40 cellular contexts compared by ENCODE assay signal in the genomic region with DNA sequence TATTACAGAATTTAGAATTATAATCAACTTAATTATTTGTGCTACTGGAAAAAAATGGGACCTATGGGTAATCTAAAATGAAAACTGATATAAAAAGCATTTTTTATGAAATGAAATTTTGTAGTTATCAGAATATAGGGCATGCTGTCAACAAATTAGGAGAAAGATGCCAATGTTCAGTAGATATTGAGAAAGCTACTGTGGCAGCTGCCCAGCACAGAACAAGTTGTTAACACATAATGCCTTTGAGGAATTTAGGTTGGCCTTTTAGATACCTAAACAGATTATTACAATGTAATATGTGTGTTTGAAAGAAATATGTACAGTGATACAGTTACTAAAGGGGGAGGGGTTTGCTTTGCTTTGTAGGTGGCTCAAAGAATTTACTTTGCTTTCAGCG. TPM values are rescaled to one million over a fixed set of nuclear protein-coding genes. Genes with fewer than 3 reads are reported as not detected.
"Had no signal": no experiment of that assay in that cellular context is flagged by ENCODE, and none has a peak within 500 bp of the region (broad histone marks: within the 10 kb centered on the region; RNA-seq: fewer than 3 reads in every experiment).

No MANE protein-coding gene starts in this region.

- DNase-seq: activated effector memory CD4-positive, alpha-beta T cell treated with anti-CD3 and anti-CD28 coated beads, Interleukin-2, amount 50 U/mL, for 16 hours; activated effector memory CD4-positive, alpha-beta T cell treated with Interleukin-2 at 50 U/mL for 16 hours; activated gamma-delta T cell; activated gamma-delta T cell treated with Interleukin-2 at 50 U/mL for 16 hours; activated naive CD4-positive, alpha-beta T cell; activated naive CD4-positive, alpha-beta T cell treated with anti-CD3 and anti-CD28 coated beads for 36 hours; activated naive CD4-positive, alpha-beta T cell treated with anti-CD3 and anti-CD28 coated beads, Interleukin-2, amount 10 ng/mL, durations not matched to agents 7 days and 5 days; activated naive CD4-positive, alpha-beta T cell treated with anti-CD3 and anti-CD28 coated beads, Interleukin-2, amount 50 U/mL, for 16 hours; activated naive CD4-positive, alpha-beta T cell treated with Interleukin-2 at 50 U/mL for 16 hours; activated naive CD8-positive, alpha-beta T cell treated with anti-CD3 and anti-CD28 coated beads for 36 hours; activated naive CD8-positive, alpha-beta T cell treated with anti-CD3 and anti-CD28 coated beads, Interleukin-2, amount 10 ng/mL, durations not matched to agents 7 days and 5 days; activated naive CD8-positive, alpha-beta T cell treated with anti-CD3 and anti-CD28 coated beads, Interleukin-2, amount 50 U/mL, for 24 hours; activated T-cell treated with anti-CD3 and anti-CD28 coated beads, Interleukin-2, amount 50 U/mL, for 1 hour; activated T-cell treated with anti-CD3 and anti-CD28 coated beads, Interleukin-2, amount 50 U/mL, for 24 hours; activated T-cell treated with anti-CD3 and anti-CD28 coated beads, Interleukin-2, amount 50 U/mL, for 4 hours; activated T-cell treated with anti-CD3 and anti-CD28 coated beads, Interleukin-2, amount 50 U/mL, for 48 hours; activated T-cell treated with anti-CD3 and anti-CD28 coated beads, Interleukin-2, amount 50 U/mL, for 72 hours; adrenal gland; amniotic stem cell; amygdala; anterior cingulate cortex; aorta; body of pancreas; brain microvascular endothelial cell; caudate nucleus; central memory CD4-positive, alpha-beta T cell; cerebellar nuclear complex had no signal

- H3K4me3 Mint-ChIP-seq: activated naive CD4-positive, alpha-beta T cell treated with anti-CD3 and anti-CD28 coated beads for 36 hours; activated naive CD4-positive, alpha-beta T cell treated with anti-CD3 and anti-CD28 coated beads, Interleukin-2, amount 10 ng/mL, durations not matched to agents 7 days and 5 days; activated naive CD4-positive, alpha-beta T cell treated with anti-CD3 and anti-CD28 coated beads, Interleukin-2, amount 50 U/mL, for 24 hours; activated naive CD8-positive, alpha-beta T cell; activated naive CD8-positive, alpha-beta T cell treated with anti-CD3 and anti-CD28 coated beads for 36 hours; activated naive CD8-positive, alpha-beta T cell treated with anti-CD3 and anti-CD28 coated beads, Interleukin-2, amount 10 ng/mL, durations not matched to agents 7 days and 5 days; activated naive CD8-positive, alpha-beta T cell treated with anti-CD3 and anti-CD28 coated beads, Interleukin-2, amount 50 U/mL, for 24 hours; activated T-cell treated with anti-CD3 and anti-CD28 coated beads, Interleukin-2, amount 50 U/mL, for 24 hours; activated T-cell treated with anti-CD3 and anti-CD28 coated beads, Interleukin-2, amount 50 U/mL, for 4 hours; activated T-cell treated with anti-CD3 and anti-CD28 coated beads, Interleukin-2, amount 50 U/mL, for 72 hours; activated T-helper 1 cell treated with anti-CD3 and anti-CD28 coated beads, Interleukin-12 subunit alpha, Interleukin-12 subunit beta, Interleukin-2, Interleukin-4 antibody, amounts not matched to agents 30 ng/mL and 10 ng/mL and 1 ng/mL, durations not matched to agents 14 hours and 24 hours and 36 hours; activated T-helper 17 cell treated with anti-CD3 and anti-CD28 coated beads, Interleukin-2, amount 50 U/mL, for 72 hours; brain; central memory CD8-positive, alpha-beta T cell had no signal

- ATAC-seq: activated naive CD4-positive, alpha-beta T cell treated with anti-CD3 and anti-CD28 coated beads, Interleukin-2, amount 50 U/mL, for 72 hours; activated naive CD8-positive, alpha-beta T cell treated with anti-CD3 and anti-CD28 coated beads, Interleukin-2, amount 50 U/mL, for 24 hours; activated T-cell treated with anti-CD3 and anti-CD28 coated beads, Interleukin-2, amount 50 U/mL, for 4 hours; activated T-cell treated with anti-CD3 and anti-CD28 coated beads, Interleukin-2, amount 50 U/mL, for 72 hours; activated T-helper 17 cell treated with anti-CD3 and anti-CD28 coated beads, Interleukin-2, amount 50 U/mL, for 72 hours; body of pancreas had no signal

- H3K36me3 Mint-ChIP-seq: activated naive CD4-positive, alpha-beta T cell treated with anti-CD3 and anti-CD28 coated beads, Interleukin-2, amount 10 ng/mL, durations not matched to agents 7 days and 5 days; activated naive CD4-positive, alpha-beta T cell treated with anti-CD3 and anti-CD28 coated beads, Interleukin-2, amount 50 U/mL, for 24 hours; activated naive CD4-positive, alpha-beta T cell treated with anti-CD3 and anti-CD28 coated beads, Interleukin-2, amount 50 U/mL, for 72 hours; activated naive CD8-positive, alpha-beta T cell treated with anti-CD3 and anti-CD28 coated beads for 36 hours; activated naive CD8-positive, alpha-beta T cell treated with anti-CD3 and anti-CD28 coated beads, Interleukin-2, amount 10 ng/mL, durations not matched to agents 7 days and 5 days; brain had no signal

- H3K9me3 ChIP-seq: adrenal gland, ascending aorta, body of pancreas, breast epithelium had no signal

- H3K27me3 ChIP-seq: adrenal gland, ascending aorta, body of pancreas, brain microvascular endothelial cell, breast epithelium, cardiac muscle cell had no signal

- H3K27ac Mint-ChIP-seq: activated naive CD4-positive, alpha-beta T cell treated with anti-CD3 and anti-CD28 coated beads for 36 hours; activated naive CD4-positive, alpha-beta T cell treated with anti-CD3 and anti-CD28 coated beads, Interleukin-2, amount 10 ng/mL, durations not matched to agents 7 days and 5 days; activated naive CD4-positive, alpha-beta T cell treated with anti-CD3 and anti-CD28 coated beads, Interleukin-2, amount 50 U/mL, for 24 hours; activated naive CD4-positive, alpha-beta T cell treated with anti-CD3 and anti-CD28 coated beads, Interleukin-2, amount 50 U/mL, for 72 hours; activated naive CD8-positive, alpha-beta T cell; activated naive CD8-positive, alpha-beta T cell treated with anti-CD3 and anti-CD28 coated beads for 36 hours; activated naive CD8-positive, alpha-beta T cell treated with anti-CD3 and anti-CD28 coated beads, Interleukin-2, amount 10 ng/mL, durations not matched to agents 7 days and 5 days; activated naive CD8-positive, alpha-beta T cell treated with anti-CD3 and anti-CD28 coated beads, Interleukin-2, amount 50 U/mL, for 24 hours; activated T-cell treated with anti-CD3 and anti-CD28 coated beads, Interleukin-2, amount 50 U/mL, for 24 hours; activated T-helper 1 cell treated with anti-CD3 and anti-CD28 coated beads, Interleukin-12 subunit alpha, Interleukin-12 subunit beta, Interleukin-2, Interleukin-4 antibody, amounts not matched to agents 30 ng/mL and 10 ng/mL and 1 ng/mL, durations not matched to agents 14 hours and 24 hours and 36 hours; activated T-helper 17 cell treated with anti-CD3 and anti-CD28 coated beads, Interleukin-2, amount 50 U/mL, for 72 hours; activated T-helper 2 cell treated with anti-CD3 and anti-CD28 coated beads, Interferon-gamma antibody, Interleukin-2, Interleukin-4, amounts not matched to agents 10 μg/mL and 5 μg/mL and 100 μg/mL, durations not matched to agents 14 hours and 24 hours and 36 hours; brain had no signal

- FAIRE-seq: astrocyte, bronchial epithelial cell had no signal

- H3K9me3 Mint-ChIP-seq: activated naive CD4-positive, alpha-beta T cell treated with anti-CD3 and anti-CD28 coated beads for 36 hours; activated naive CD4-positive, alpha-beta T cell treated with anti-CD3 and anti-CD28 coated beads, Interleukin-2, amount 10 ng/mL, durations not matched to agents 7 days and 5 days; activated naive CD4-positive, alpha-beta T cell treated with anti-CD3 and anti-CD28 coated beads, Interleukin-2, amount 50 U/mL, for 24 hours; activated naive CD4-positive, alpha-beta T cell treated with anti-CD3 and anti-CD28 coated beads, Interleukin-2, amount 50 U/mL, for 72 hours; activated naive CD8-positive, alpha-beta T cell treated with anti-CD3 and anti-CD28 coated beads for 36 hours; activated naive CD8-positive, alpha-beta T cell treated with anti-CD3 and anti-CD28 coated beads, Interleukin-2, amount 10 ng/mL, durations not matched to agents 7 days and 5 days; activated naive CD8-positive, alpha-beta T cell treated with anti-CD3 and anti-CD28 coated beads, Interleukin-2, amount 50 U/mL, for 24 hours; activated T-cell treated with anti-CD3 and anti-CD28 coated beads, Interleukin-2, amount 50 U/mL, for 24 hours; activated T-cell treated with anti-CD3 and anti-CD28 coated beads, Interleukin-2, amount 50 U/mL, for 4 hours; activated T-cell treated with anti-CD3 and anti-CD28 coated beads, Interleukin-2, amount 50 U/mL, for 72 hours; activated T-helper 1 cell treated with anti-CD3 and anti-CD28 coated beads, Interleukin-12 subunit alpha, Interleukin-12 subunit beta, Interleukin-2, Interleukin-4 antibody, amounts not matched to agents 30 ng/mL and 10 ng/mL and 1 ng/mL, durations not matched to agents 14 hours and 24 hours and 36 hours; activated T-helper 17 cell treated with anti-CD3 and anti-CD28 coated beads, Interleukin-2, amount 50 U/mL, for 72 hours; activated T-helper 2 cell treated with anti-CD3 and anti-CD28 coated beads, Interferon-gamma antibody, Interleukin-2, Interleukin-4, amounts not matched to agents 10 μg/mL and 5 μg/mL and 100 μg/mL, durations not matched to agents 14 hours and 24 hours and 36 hours; brain; central memory CD8-positive, alpha-beta T cell had no signal

- H3K36me3 ChIP-seq: adrenal gland, ascending aorta, brain microvascular endothelial cell, breast epithelium, cardiac muscle cell had no signal

- H3K27me3 Mint-ChIP-seq: activated naive CD4-positive, alpha-beta T cell treated with anti-CD3 and anti-CD28 coated beads, Interleukin-2, amount 50 U/mL, for 24 hours; activated naive CD8-positive, alpha-beta T cell; activated naive CD8-positive, alpha-beta T cell treated with anti-CD3 and anti-CD28 coated beads, Interleukin-2, amount 50 U/mL, for 24 hours; activated T-cell treated with anti-CD3 and anti-CD28 coated beads, Interleukin-2, amount 50 U/mL, for 24 hours; activated T-helper 17 cell treated with anti-CD3 and anti-CD28 coated beads, Interleukin-2, amount 50 U/mL, for 72 hours; central memory CD8-positive, alpha-beta T cell had no signal

- H3K4me1 ChIP-seq: adrenal gland, ascending aorta, breast epithelium had no signal

- H3K4me1 Mint-ChIP-seq: activated naive CD4-positive, alpha-beta T cell treated with anti-CD3 and anti-CD28 coated beads, Interleukin-2, amount 10 ng/mL, durations not matched to agents 7 days and 5 days; activated naive CD4-positive, alpha-beta T cell treated with anti-CD3 and anti-CD28 coated beads, Interleukin-2, amount 50 U/mL, for 24 hours; activated naive CD8-positive, alpha-beta T cell treated with anti-CD3 and anti-CD28 coated beads for 36 hours; activated naive CD8-positive, alpha-beta T cell treated with anti-CD3 and anti-CD28 coated beads, Interleukin-2, amount 10 ng/mL, durations not matched to agents 7 days and 5 days; central memory CD8-positive, alpha-beta T cell had no signal

- H3K27ac ChIP-seq: adrenal gland, ascending aorta, body of pancreas, brain microvascular endothelial cell, breast epithelium, cardiac muscle cell had no signal

- H3K4me3 ChIP-seq: adrenal gland, ascending aorta, body of pancreas, breast epithelium, cardiac muscle cell had no signal

RNA-seq across cellular contexts. Expression of a gene that starts 54.1 kb away (rescaled TPM):
- total RNA-seq: activated naive CD4-positive, alpha-beta T cell treated with anti-CD3 and anti-CD28 coated beads for 36 hours; activated naive CD4-positive, alpha-beta T cell treated with anti-CD3 and anti-CD28 coated beads, Interleukin-2, amount 50 U/mL, for 72 hours; activated naive CD8-positive, alpha-beta T cell treated with anti-CD3 and anti-CD28 coated beads for 36 hours; activated naive CD8-positive, alpha-beta T cell treated with anti-CD3 and anti-CD28 coated beads, Interleukin-2, amount 10 ng/mL, durations not matched to agents 7 days and 5 days; activated T-cell treated with anti-CD3 and anti-CD28 coated beads, Interleukin-2, amount 50 U/mL, for 72 hours; activated T-helper 1 cell treated with anti-CD3 and anti-CD28 coated beads, Interleukin-12 subunit alpha, Interleukin-12 subunit beta, Interleukin-2, Interleukin-4 antibody, amounts not matched to agents 30 ng/mL and 10 ng/mL and 1 ng/mL, durations not matched to agents 14 hours and 24 hours and 36 hours; activated T-helper 17 cell treated with anti-CD3 and anti-CD28 coated beads, Interleukin-2, amount 50 U/mL, for 72 hours; activated T-helper 2 cell treated with anti-CD3 and anti-CD28 coated beads, Interferon-gamma antibody, Interleukin-2, Interleukin-4, amounts not matched to agents 10 μg/mL and 5 μg/mL and 100 μg/mL, durations not matched to agents 14 hours and 24 hours and 36 hours had no signal
